In genomic region chr9:124868511-124869465, GRCh38 we compare ENCODE assay signal across 8 cellular contexts. TPM values are rescaled to one million over a fixed set of nuclear protein-coding genes. Genes with fewer than 3 reads are reported as not detected.
DNase-seq lines count a peak whose midpoint lies in the region; ATAC-seq, FAIRE-seq and TF ChIP-seq lines count a peak whose summit lies in the region.

No MANE protein-coding gene starts in this region.

- peak overlapping the region; percentile 90 for H3K27ac ChIP-seq in SK-N-MC
- H3K27ac ChIP-seq in temporal lobe (ENCODE audit: low read depth, low read length): peak overlapping the region; percentile 64

- H3K9me3 ChIP-seq in Loucy (ENCODE audit: insufficient read depth, low read depth, low read length): no peaks in the 10 kb centered on the region
- H3K9me3 ChIP-seq in SK-N-MC (ENCODE audit: low read depth, low read length): no peaks in the 10 kb centered on the region

- H3K4me3 ChIP-seq in Loucy (ENCODE audit: low read length, poor library complexity, severe bottlenecking) (peak overlapping the region; percentile 97), SK-N-MC (peak overlapping the region; percentile 83)

- no peaks in the 10 kb centered on the region for H3K27me3 ChIP-seq in Loucy (ENCODE audit: insufficient read depth, low read length, poor library complexity, severe bottlenecking)

- peaks cover 47% of the 10 kb centered on the region for H4K20me1 ChIP-seq in Loucy (ENCODE audit: insufficient read depth, low read length, poor library complexity, severe bottlenecking)

- H3K9ac ChIP-seq in Loucy (ENCODE audit: low read depth, low read length, poor library complexity, severe bottlenecking) (peak overlapping the region; percentile 99), SK-N-MC (ENCODE audit: insufficient read length) (peak overlapping the region; percentile 97)

- TF ChIP-seq CTCF in Loucy (conservative IDR thresholded peaks at IDR 0.05; ENCODE audit: low read length): peak; percentile 62
- TF ChIP-seq CTCF in omental fat pad (IDR thresholded peaks at IDR 0.05): no peak

- DNase-seq in GM03348 (ENCODE audit: low spot score): peak; percentile 98
- DNase-seq in H54 (ENCODE audit: insufficient read length, low spot score): peak; percentile 99
- DNase-seq in SK-N-MC (ENCODE audit: low read depth, low spot score): no peak
- DNase-seq in globus pallidus (ENCODE audit: low spot score): peak; percentile 80
- DNase-seq in omental fat pad (ENCODE audit: low spot score): peak; percentile 65

- ATAC-seq in omental fat pad (ENCODE audit: low FRiP score): peak; percentile 91

- no peaks in the 10 kb centered on the region for H3K9me2 ChIP-seq in Loucy (replicated peaks; ENCODE audit: low read depth, low read length)

- FAIRE-seq in H54 (lab: Jason Lieb, UNC): no peak

- no peaks in the 10 kb centered on the region for H3K27me3 Mint-ChIP-seq in activated naive CD4-positive, alpha-beta T cell treated with anti-CD3 and anti-CD28 coated beads, Interleukin-2, amount 50 U/mL, for 24 hours

- peak overlapping the region; percentile 92 for H2AFZ ChIP-seq in Loucy (ENCODE audit: low read length)

- peak overlapping the region; percentile 98 for H3K27ac Mint-ChIP-seq in activated naive CD4-positive, alpha-beta T cell treated with anti-CD3 and anti-CD28 coated beads, Interleukin-2, amount 50 U/mL, for 24 hours

- peaks cover 50% of the 10 kb centered on the region for H3K4me1 Mint-ChIP-seq in activated naive CD4-positive, alpha-beta T cell treated with anti-CD3 and anti-CD28 coated beads, Interleukin-2, amount 50 U/mL, for 24 hours

- no peaks in the 10 kb centered on the region for H3K9me3 Mint-ChIP-seq in activated naive CD4-positive, alpha-beta T cell treated with anti-CD3 and anti-CD28 coated beads, Interleukin-2, amount 50 U/mL, for 24 hours

- H3K4me1 ChIP-seq in Loucy (ENCODE audit: insufficient read depth, low read length, poor library complexity, severe bottlenecking): peaks cover 39% of the 10 kb centered on the region

- H3F3A ChIP-seq in Loucy (ENCODE audit: low read depth): 0 out of 2 replicates have a peak, but pooled peaks cover 3% of the 10 kb centered on the region

- peaks cover 65% of the 10 kb centered on the region for H3K79me2 ChIP-seq in Loucy (ENCODE audit: insufficient read depth, low read length)

- peak; percentile 85 for TF ChIP-seq POLR2A in H54 (IDR thresholded peaks at IDR 0.05; ENCODE audit: low read depth, low read length)

- peaks cover 13% of the 10 kb centered on the region for H3K36me3 Mint-ChIP-seq in activated naive CD4-positive, alpha-beta T cell treated with anti-CD3 and anti-CD28 coated beads, Interleukin-2, amount 50 U/mL, for 24 hours

- peaks cover 8% of the 10 kb centered on the region; the same call in 1 of the 2 replicates for H3K36me3 ChIP-seq in Loucy (ENCODE audit: insufficient read depth, low read length)
- H3K36me3 ChIP-seq in SK-N-MC (ENCODE audit: insufficient read depth, low read length): peaks cover 18% of the 10 kb centered on the region

- peak overlapping the region; percentile 81 for H3K4me2 ChIP-seq in Loucy (ENCODE audit: low read depth, low read length, poor library complexity, severe bottlenecking)

- peak overlapping the region; percentile 93 for H3K4me3 Mint-ChIP-seq in activated naive CD4-positive, alpha-beta T cell treated with anti-CD3 and anti-CD28 coated beads, Interleukin-2, amount 50 U/mL, for 24 hours

RNA-seq across cellular contexts. Expression of gene ARPC5L, which starts 6.9 kb away (rescaled TPM):
- total RNA-seq in omental fat pad (10 to 100 TPM; 21.8 to 55.4 (median 24.7) TPM), temporal lobe (12.3 TPM)

RNA-seq across cellular contexts. Expression of gene RPL35, which starts 7.0 kb away (rescaled TPM):
- total RNA-seq in omental fat pad (1,000 to 10,000 TPM; 1,657 to 2,235 (median 2,199) TPM), temporal lobe (574 TPM)

RNA-seq across cellular contexts. Expression of gene WDR38, which starts 15.5 kb away (rescaled TPM):
- total RNA-seq in omental fat pad (under 1 TPM in 1 of 4 donors, not detected in 3; 0.36 TPM), temporal lobe (0.25 TPM)
